1 cellular context compared by ENCODE assay signal in the genomic region with DNA sequence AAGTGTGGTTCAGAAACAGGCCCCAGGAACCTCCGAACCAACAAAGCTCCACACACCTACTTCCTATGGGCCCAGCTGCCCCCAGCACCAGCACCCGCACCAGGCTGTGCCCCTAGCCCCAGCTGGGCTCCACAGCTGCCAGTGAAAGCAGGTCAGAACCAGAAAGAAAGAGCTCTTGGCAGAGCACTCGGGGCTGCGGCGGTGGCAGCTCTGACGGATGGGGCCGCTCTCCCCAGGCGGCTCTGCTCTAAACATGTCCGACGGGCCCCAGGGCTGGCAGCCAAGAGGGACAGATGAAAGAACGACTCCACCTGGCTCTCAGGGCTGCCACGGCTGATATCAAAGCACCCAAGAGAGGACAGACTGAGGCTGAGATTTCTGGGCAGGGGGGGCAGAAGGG.
TF ChIP-seq lines count a peak whose summit lies in the region.

No MANE protein-coding gene starts in this region.

TF ChIP-seq in A549, 52 proteins besides CTCF, POLR2A, EP300 and RAD21 (continued from another document):
- TF ChIP-seq, protein P1, sequence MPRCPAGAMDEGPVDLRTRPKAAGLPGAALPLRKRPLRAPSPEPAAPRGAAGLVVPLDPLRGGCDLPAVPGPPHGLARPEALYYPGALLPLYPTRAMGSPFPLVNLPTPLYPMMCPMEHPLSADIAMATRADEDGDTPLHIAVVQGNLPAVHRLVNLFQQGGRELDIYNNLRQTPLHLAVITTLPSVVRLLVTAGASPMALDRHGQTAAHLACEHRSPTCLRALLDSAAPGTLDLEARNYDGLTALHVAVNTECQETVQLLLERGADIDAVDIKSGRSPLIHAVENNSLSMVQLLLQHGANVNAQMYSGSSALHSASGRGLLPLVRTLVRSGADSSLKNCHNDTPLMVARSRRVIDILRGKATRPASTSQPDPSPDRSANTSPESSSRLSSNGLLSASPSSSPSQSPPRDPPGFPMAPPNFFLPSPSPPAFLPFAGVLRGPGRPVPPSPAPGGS (IDR thresholded peaks at IDR 0.05), result no peak
- TF ChIP-seq MAZ (IDR thresholded peaks at IDR 0.05; ENCODE audit: borderline replicate concordance, low read depth, low read length), result no peak
- no peak for TF ChIP-seq ZFP36 (IDR thresholded peaks at IDR 0.05; ENCODE audit: borderline replicate concordance, partially characterized antibody)
- TF ChIP-seq HDAC2 (IDR thresholded peaks at IDR 0.05), result no peak
- TF ChIP-seq NR3C1 (IDR thresholded peaks at IDR 0.05), result no peak
